Comparison of ENCODE assay signal across 22 cellular contexts in the genomic region with DNA sequence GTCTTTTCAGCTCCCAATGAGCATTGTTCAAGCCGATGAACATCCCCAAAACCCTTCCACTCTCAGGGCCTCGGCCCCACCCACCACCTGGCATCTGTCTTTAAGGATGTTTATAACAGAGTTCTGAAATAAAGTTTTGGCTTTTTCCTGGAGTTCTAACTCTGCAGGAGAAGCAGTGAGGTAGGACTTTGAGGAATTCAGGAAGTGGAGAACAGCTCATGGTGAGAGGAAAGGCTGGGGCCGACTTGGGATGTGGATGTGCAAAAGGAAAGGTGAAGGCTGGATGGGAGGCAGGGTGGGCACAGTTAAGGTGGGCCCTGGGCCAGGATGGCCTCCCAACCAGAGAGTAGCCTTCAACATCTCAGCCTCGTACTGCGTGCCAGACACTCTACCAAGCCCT. TPM values are rescaled to one million over a fixed set of nuclear protein-coding genes. Genes with fewer than 3 reads are reported as not detected.
DNase-seq lines count a peak whose midpoint lies in the region; ATAC-seq, FAIRE-seq and TF ChIP-seq lines count a peak whose summit lies in the region.
"Had no signal": no experiment of that assay in that cellular context is flagged by ENCODE, and none has a peak within 500 bp of the region (broad histone marks: within the 10 kb centered on the region; RNA-seq: fewer than 3 reads in every experiment).

No MANE protein-coding gene starts in this region.

- no peaks in the 10 kb centered on the region for H3K9me3 ChIP-seq in Caco-2
- H3K9me3 ChIP-seq in KOPT-K1 (ENCODE audit: insufficient read depth, low read length, poor library complexity, severe bottlenecking): no peaks in the 10 kb centered on the region
- H3K9me3 ChIP-seq in kidney (ENCODE audit: control insufficient read depth in 1 of 2, low read length in 2 of 2): no peaks in the 10 kb centered on the region
- no peaks in the 10 kb centered on the region for H3K9me3 ChIP-seq in gastrocnemius medialis
- H3K9me3 ChIP-seq: BE2C had no signal

- TF ChIP-seq POLR2A in gastrocnemius medialis (IDR thresholded peaks at IDR 0.05): no peak

- H3K27me3 ChIP-seq in Caco-2 (replicated peaks; ENCODE audit: control insufficient read depth, insufficient read depth, low read length) (no peaks in the 10 kb centered on the region), gastrocnemius medialis (no peaks in the 10 kb centered on the region)
- H3K27me3 ChIP-seq: BE2C, dorsolateral prefrontal cortex had no signal

- no peak for ATAC-seq in gastrocnemius medialis
- ATAC-seq: stimulated activated naive CD8-positive, alpha-beta T cell treated with anti-CD3 and anti-CD28 coated beads, Interleukin-15, amount 100 ng/mL, for 72 hours had no signal

- peaks cover 22% of the 10 kb centered on the region for H3K36me3 Mint-ChIP-seq in Caco-2 (ENCODE audit: insufficient read depth, unreplicated experiment)

- CTCF ChIA-PET in Caco-2 (lab: Charles Lee): no interaction called here

- in situ Hi-C loops in gastrocnemius medialis (cut with MboI; ENCODE audit: low sequenced_read_pairs in 4 of 4): no loop called here

- peaks cover 60% of the 10 kb centered on the region for H3K4me1 Mint-ChIP-seq in Caco-2 (ENCODE audit: low read depth, unreplicated experiment)

- H3K9me3 Mint-ChIP-seq in Caco-2 (ENCODE audit: unreplicated experiment): no peaks in the 10 kb centered on the region
- H3K9me3 Mint-ChIP-seq: activated T-cell treated with anti-CD3 and anti-CD28 coated beads, Interleukin-2, amount 50 U/mL, for 24 hours; neural crest cell; stimulated activated naive CD8-positive, alpha-beta T cell treated with anti-CD3 and anti-CD28 coated beads, Interleukin-15, amount 100 ng/mL, for 72 hours had no signal

- intact Hi-C loops in Caco-2 (cut with micrococcal nuclease; ENCODE audit: unreplicated experiment) (loop anchor here (10.0 kb wide), 2 partner anchors 235 to 315 kb away; a partner anchor contains a TSS), kidney (cut with DNase I) (no loop called here), gastrocnemius medialis (cut with DNase I; ENCODE audit: low total_unique reads) (no loop called here)

- H3K27me3 Mint-ChIP-seq in Caco-2 (ENCODE audit: insufficient read depth, unreplicated experiment): no peaks in the 10 kb centered on the region
- H3K27me3 Mint-ChIP-seq: activated naive CD8-positive, alpha-beta T cell; activated T-cell treated with anti-CD3 and anti-CD28 coated beads, Interleukin-2, amount 50 U/mL, for 24 hours; stimulated activated naive CD8-positive, alpha-beta T cell treated with anti-CD3 and anti-CD28 coated beads, Interleukin-15, amount 100 ng/mL, for 72 hours had no signal

- H3K27ac Mint-ChIP-seq in Caco-2 (ENCODE audit: unreplicated experiment): peak overlapping the region; percentile 36
- H3K27ac Mint-ChIP-seq: activated T-cell treated with anti-CD3 and anti-CD28 coated beads, Interleukin-2, amount 50 U/mL, for 24 hours had no signal

- DNase-seq in Caco-2 (no peak), kidney (no peak), gastrocnemius medialis (no peak), anterior cingulate cortex (lab: John Stamatoyannopoulos, UW) (no peak), SW480 (ENCODE audit: low spot score) (no peak), glomerular visceral epithelial cell (ENCODE audit: extremely low spot score) (no peak)
- DNase-seq: activated CD4-positive, alpha-beta T cell treated with anti-CD3 and anti-CD28 coated beads, Interleukin-2, amount 50 U/mL, for 4 hours; activated T-cell treated with anti-CD3 and anti-CD28 coated beads, Interleukin-2, amount 50 U/mL, for 24 hours; BE2C; dorsolateral prefrontal cortex; KG1; mesendoderm; NCI-H1048; NCI-H2029; stimulated activated naive CD8-positive, alpha-beta T cell treated with anti-CD3 and anti-CD28 coated beads, Interleukin-15, amount 100 ng/mL, for 72 hours had no signal

- POLR2A ChIA-PET in Caco-2 (lab: Charles Lee): no interaction called here

- H3K4me3 ChIP-seq in Caco-2 (ENCODE audit: low read depth, low read length) (no peak overlapping the region), kidney (ENCODE audit: low read length in 2 of 2) (no peak overlapping the region), gastrocnemius medialis (no peak overlapping the region)
- H3K4me3 ChIP-seq: dorsolateral prefrontal cortex had no signal

- peaks cover 66% of the 10 kb centered on the region for H3K4me1 ChIP-seq in Caco-2
- H3K4me1 ChIP-seq in kidney (ENCODE audit: control insufficient read depth in 1 of 2, insufficient read depth in 1 of 2, low read depth in 1 of 2, low read length in 2 of 2): peaks cover 9 to 19% of the 10 kb centered on the region in 2 donors
- H3K4me1 ChIP-seq in gastrocnemius medialis: peaks cover 5 to 23% of the 10 kb centered on the region in 2 donors

- TF ChIP-seq CTCF in Caco-2 (IDR thresholded peaks at IDR 0.05; ENCODE audit: insufficient read depth in 1 of 2, low read depth in 1 of 2, low read length in 1 of 2, severe bottlenecking in 1 of 2, unreplicated experiment in 1 of 2): no peak
- TF ChIP-seq CTCF in kidney (IDR thresholded peaks at IDR 0.05; ENCODE audit: borderline replicate concordance, extremely low read depth, insufficient read depth): no peak
- no peak for TF ChIP-seq CTCF in gastrocnemius medialis (IDR thresholded peaks at IDR 0.05 in 4 of 5, conservative IDR thresholded peaks at IDR 0.05 in 1 of 5)

- peak overlapping the region; percentile 13 for H3K27ac ChIP-seq in KOPT-K1 (ENCODE audit: low read depth, low read length, poor library complexity, severe bottlenecking)
- peak overlapping the region; percentile 63 to 73 for H3K27ac ChIP-seq in kidney (ENCODE audit: low read depth in 2 of 2, low read length in 2 of 2)
- peak overlapping the region in 3 of 4 donors; percentile 61 to 70 (median 65) for H3K27ac ChIP-seq in gastrocnemius medialis
- H3K27ac ChIP-seq: epithelial cell of prostate had no signal

- H3K36me3 ChIP-seq in Caco-2 (ENCODE audit: control insufficient read depth, insufficient read depth, low read length) (no peaks in the 10 kb centered on the region; the same call in 1 of the 2 replicates), KOPT-K1 (ENCODE audit: insufficient read depth, low read length) (no peaks in the 10 kb centered on the region), kidney (ENCODE audit: control insufficient read depth in 1 of 2, insufficient read depth in 2 of 2, low read length in 2 of 2) (no peaks in the 10 kb centered on the region), gastrocnemius medialis (no peaks in the 10 kb centered on the region)
- H3K36me3 ChIP-seq: BE2C had no signal

- no peak for FAIRE-seq in kidney (lab: Jason Lieb, UNC)
- FAIRE-seq: D721Med, frontal cortex had no signal

- no peak overlapping the region for H3K9ac ChIP-seq in kidney (ENCODE audit: low read length in 2 of 2)

- no peak overlapping the region for H3K4me3 Mint-ChIP-seq in Caco-2 (ENCODE audit: unreplicated experiment)
- H3K4me3 Mint-ChIP-seq: activated T-cell treated with anti-CD3 and anti-CD28 coated beads, Interleukin-2, amount 50 U/mL, for 24 hours; neural crest cell had no signal

- BruUV-seq in Caco-2 (replicated peaks; lab: Mats Ljungman, UMichigan): no TSS peak

RNA-seq across cellular contexts. Expression of a gene that starts 28.3 kb away (rescaled TPM):
- total RNA-seq in Caco-2 (2022) (17.6 and 18.7 TPM in 2 replicates), kidney (9.9 TPM), gastrocnemius medialis (under 1 TPM in 1 of 4 donors, not detected in 3; 0.47 TPM)
- 21.6 TPM for polyA plus RNA-seq in kidney (ENCODE audit: insufficient read depth, low read depth, low replicate concordance)
- total RNA-seq: frontal cortex, NCI-H460, neural crest cell had no signal

Comparison
In these comparisons a context has a peak if more than half of its experiments do, and no peak if none do; other contexts are left out.
1. H3K27ac ChIP-seq: peak in every context shown above with its lines; median percentile 68 in kidney; 65 in gastrocnemius medialis; 13 in KOPT-K1.